In the genomic region with DNA sequence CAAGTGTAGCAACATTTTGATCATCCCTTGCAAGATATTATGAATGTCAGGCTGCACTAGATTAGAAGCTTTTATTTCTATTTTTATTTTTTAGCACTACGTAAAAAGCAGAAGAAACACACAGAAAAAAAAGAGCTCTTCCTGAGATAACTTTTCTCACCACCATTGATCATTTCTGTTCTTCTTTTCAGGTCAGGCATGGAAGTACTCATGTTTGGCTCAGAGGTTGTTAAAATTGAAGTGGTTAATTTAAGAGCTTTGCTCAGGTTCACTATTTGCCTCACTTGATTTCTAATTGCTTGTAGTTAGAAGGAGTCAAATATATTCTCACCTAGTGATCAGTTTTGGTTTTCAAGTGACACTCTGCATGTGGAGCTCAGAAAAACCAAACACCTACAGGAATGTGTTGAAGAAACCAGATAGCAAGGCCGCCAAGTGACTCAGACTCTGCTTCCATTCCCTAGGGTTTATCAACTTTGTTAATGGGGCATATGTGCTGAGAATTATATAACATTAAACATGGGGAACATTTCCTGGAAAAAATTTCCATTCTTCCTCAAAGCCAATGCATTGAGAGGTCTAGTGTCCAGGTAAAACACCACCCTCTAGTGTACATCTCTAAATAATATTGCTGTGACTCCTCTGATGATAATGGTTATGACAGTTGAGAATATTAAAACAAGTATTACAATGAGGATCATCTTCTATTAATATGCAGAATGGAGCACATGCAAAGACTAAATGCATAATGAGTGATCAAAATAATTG, we compare ENCODE assay signal across 8 cellular contexts.
DNase-seq lines count a peak whose midpoint lies in the region; ATAC-seq and TF ChIP-seq lines count a peak whose summit lies in the region.
"Had no signal": no experiment of that assay in that cellular context is flagged by ENCODE, and none has a peak within 500 bp of the region (broad histone marks: within the 10 kb centered on the region; RNA-seq: fewer than 3 reads in every experiment).

No MANE protein-coding gene starts in this region.

- in situ Hi-C loops in GM13977 (cut with MboI; ENCODE audit: low pct_unique_long_range_greater_than_20kb, low sequenced_read_pairs, unreplicated experiment) (no loop called here), astrocyte of the cerebellum (cut with HindIII; ENCODE audit: low sequenced_read_pairs) (loop anchor here (25.0 kb wide), 1 partner anchor 993 kb away; no protein-coding TSS in a partner anchor)

- TF ChIP-seq CTCF in GM13977 (IDR thresholded peaks at IDR 0.05; ENCODE audit: extremely low read depth, insufficient read depth, missing control alignments), result peak; percentile 42
- TF ChIP-seq CTCF in astrocyte of the cerebellum (IDR thresholded peaks at IDR 0.05; ENCODE audit: low read depth, low read length, missing control alignments), result peak; percentile 31
- peak; percentile 41 for TF ChIP-seq CTCF in osteocyte (IDR thresholded peaks at IDR 0.05)
- peak in 3 of 6 experiments; percentile 5 to 43 (median 8) for TF ChIP-seq CTCF in esophagus squamous epithelium (IDR thresholded peaks at IDR 0.05)

- peaks cover 22% of the 10 kb centered on the region for H3K4me1 Mint-ChIP-seq in osteocyte (ENCODE audit: unreplicated experiment)
- H3K4me1 Mint-ChIP-seq: naive thymus-derived CD4-positive, alpha-beta T cell had no signal

- H3K27me3 ChIP-seq in esophagus squamous epithelium, result no peaks in the 10 kb centered on the region

- peak; percentile 38 for ATAC-seq in HG03442 (IDR thresholded peaks at IDR 0.05; ENCODE audit: unreplicated experiment)
- ATAC-seq: naive thymus-derived CD4-positive, alpha-beta T cell had no signal

- peaks cover 0 to 17% (median 0%) of the 10 kb centered on the region in 3 donors for H3K4me1 ChIP-seq in esophagus squamous epithelium

- WGBS in esophagus squamous epithelium, 2 donors, result 69 to 79% methylated on average over 2 of the region's 2 CpGs

- H3K27ac ChIP-seq in esophagus squamous epithelium, result no peak overlapping the region

- H3K9me3 ChIP-seq in esophagus squamous epithelium, result no peaks in the 10 kb centered on the region

- H3K4me3 ChIP-seq in astrocyte of the cerebellum (ENCODE audit: low read depth, low read length), result no peak overlapping the region
- no peak overlapping the region for H3K4me3 ChIP-seq in esophagus squamous epithelium

- no peaks in the 10 kb centered on the region for H3K36me3 ChIP-seq in esophagus squamous epithelium

- H3K27me3 Mint-ChIP-seq in osteocyte (ENCODE audit: unreplicated experiment), result no peaks in the 10 kb centered on the region

- no peak overlapping the region for H3K27ac Mint-ChIP-seq in osteocyte (ENCODE audit: unreplicated experiment)
- H3K27ac Mint-ChIP-seq: naive thymus-derived CD4-positive, alpha-beta T cell had no signal

- intact Hi-C loops in esophagus squamous epithelium (cut with DNase I), result no loop called here

- no peaks in the 10 kb centered on the region for H3K36me3 Mint-ChIP-seq in osteocyte (ENCODE audit: unreplicated experiment)
- H3K36me3 Mint-ChIP-seq: naive thymus-derived CD4-positive, alpha-beta T cell had no signal

- DNase-seq in GM13977 (ENCODE audit: low spot score) (no peak), astrocyte of the cerebellum (ENCODE audit: low read depth) (peak; percentile 9), osteocyte (ENCODE audit: extremely low spot score, unreplicated experiment) (no peak), NCI-H1105 (lab: John Stamatoyannopoulos, UW) (no peak), esophagus squamous epithelium (lab: John Stamatoyannopoulos, UW) (no peak)
- DNase-seq in activated effector memory CD4-positive, alpha-beta T cell treated with Interleukin-2 at 50 U/mL for 16 hours, result no peak
- DNase-seq: naive thymus-derived CD4-positive, alpha-beta T cell had no signal

- no peak for TF ChIP-seq POLR2A in esophagus squamous epithelium (IDR thresholded peaks at IDR 0.05)

- H3K9me3 Mint-ChIP-seq in osteocyte (ENCODE audit: unreplicated experiment), result no peaks in the 10 kb centered on the region

- H3K4me3 Mint-ChIP-seq in osteocyte (ENCODE audit: unreplicated experiment), result no peak overlapping the region
- H3K4me3 Mint-ChIP-seq: naive thymus-derived CD4-positive, alpha-beta T cell had no signal
